Comparison of ENCODE assay signal across 22 cellular contexts in the genomic region with DNA sequence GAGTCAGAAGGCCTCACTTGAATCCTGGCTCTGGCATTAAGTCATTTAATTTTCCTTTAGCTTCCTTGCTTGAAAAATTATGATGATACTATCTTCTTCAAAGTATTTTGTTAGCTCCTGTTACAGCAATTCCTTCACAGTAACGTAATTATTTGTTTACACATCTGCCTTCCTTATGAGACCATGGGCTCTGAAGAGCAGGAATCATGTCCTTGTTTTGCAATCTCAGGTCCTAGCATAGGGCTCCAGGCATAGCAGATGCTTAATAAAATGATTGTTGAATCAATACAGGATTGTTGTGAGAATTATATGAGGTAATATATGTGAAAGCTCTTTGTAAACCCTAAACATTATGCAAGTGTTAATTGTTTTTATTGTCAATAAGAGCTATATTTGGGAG. TPM values are rescaled to one million over a fixed set of nuclear protein-coding genes. Genes with fewer than 3 reads are reported as not detected.
A peak's percentile ranks its signal among the peaks of the same experiment; 100 is the strongest.
DNase-seq lines count a peak whose midpoint lies in the region; ATAC-seq and TF ChIP-seq lines count a peak whose summit lies in the region.
"Had no signal": no experiment of that assay in that cellular context is flagged by ENCODE, and none has a peak within 500 bp of the region (broad histone marks: within the 10 kb centered on the region; RNA-seq: fewer than 3 reads in every experiment).

No MANE protein-coding gene starts in this region.

- POLR2A ChIA-PET in BJ (lab: Charles Lee) (no interaction called here), HEK293 (lab: Yijun Ruan, JAX) (no interaction called here)
- POLR2A ChIA-PET in activated CD4-positive, alpha-beta T cell treated with anti-CD3 and anti-CD28 coated beads, Interleukin-2, amount 10 ng/mL, durations not matched to agents 7 days and 5 days (lab: Charles Lee): interaction anchor here (0.7 kb wide), 1 partner anchor 766 kb away, joined by 3 read pairs; no protein-coding TSS in a partner anchor

- no peaks in the 10 kb centered on the region for H3K27me3 ChIP-seq in BJ (ENCODE audit: control insufficient read depth, insufficient read depth, low read length)
- H3K27me3 ChIP-seq: ascending aorta, tibial artery had no signal

- H3K9me3 ChIP-seq in HEK293 (ENCODE audit: control insufficient read depth, insufficient read depth, low read depth, low read length): no peaks in the 10 kb centered on the region
- H3K9me3 ChIP-seq: ascending aorta, prostate gland, tibial artery had no signal

- CTCF ChIA-PET in BJ (lab: Yijun Ruan, JAX): interaction anchor here (1.3 to 2.1 kb wide), 6 partner anchors 9 to 627 kb away, joined by 3 to 7 read pairs (median 5); no protein-coding TSS in a partner anchor
- CTCF ChIA-PET in HEK293 (lab: Yijun Ruan, JAX): interaction anchor here (0.7 to 1.5 kb wide), 7 partner anchors 9 to 1016 kb away, joined by 3 to 8 read pairs (median 3); no protein-coding TSS in a partner anchor
- CTCF ChIA-PET in activated CD4-positive, alpha-beta T cell treated with anti-CD3 and anti-CD28 coated beads, Interleukin-2, amount 10 ng/mL, durations not matched to agents 7 days and 5 days (lab: Charles Lee): interaction anchor here (0.8 kb wide), 1 partner anchor 18 kb away, joined by 3 read pairs; no protein-coding TSS in a partner anchor

- H3K27ac Mint-ChIP-seq in activated CD4-positive, alpha-beta T cell treated with anti-CD3 and anti-CD28 coated beads, Interleukin-2, amount 10 ng/mL, durations not matched to agents 7 days and 5 days: no peak overlapping the region
- H3K27ac Mint-ChIP-seq: CD4-positive, alpha-beta T cell; immature natural killer cell; natural killer cell treated with Interleukin-12 subunit alpha and Interleukin-12 subunit beta and Interleukin-15 and Interleukin-18, amount 100 ng/mL, for 72 hours; stimulated activated effector memory CD8-positive, alpha-beta T cell treated with anti-CD3 and anti-CD28 coated beads, Interleukin-12 subunit alpha, Interleukin-12 subunit beta, amount 100 ng/mL, for 72 hours had no signal

- peaks cover 3% of the 10 kb centered on the region; the same call in 1 of the 2 replicates for H3K4me1 ChIP-seq in HEK293 (ENCODE audit: control insufficient read depth, insufficient read depth, low read length)
- H3K4me1 ChIP-seq: ascending aorta had no signal

- H3K4me1 Mint-ChIP-seq in activated CD4-positive, alpha-beta T cell treated with anti-CD3 and anti-CD28 coated beads, Interleukin-2, amount 10 ng/mL, durations not matched to agents 7 days and 5 days: no peaks in the 10 kb centered on the region

- peaks cover 10% of the 10 kb centered on the region for H3K36me3 Mint-ChIP-seq in activated CD4-positive, alpha-beta T cell treated with anti-CD3 and anti-CD28 coated beads, Interleukin-2, amount 10 ng/mL, durations not matched to agents 7 days and 5 days (ENCODE audit: low read depth)
- H3K36me3 Mint-ChIP-seq: natural killer cell treated with Interleukin-12 subunit alpha and Interleukin-12 subunit beta and Interleukin-15 and Interleukin-18, amount 100 ng/mL, for 72 hours had no signal

- H3K27ac ChIP-seq in HEK293 (ENCODE audit: extremely low read depth, low read depth, low read length): no peak overlapping the region
- H3K27ac ChIP-seq: ascending aorta, prostate gland, tibial artery had no signal

- TF ChIP-seq CTCF in BJ (IDR thresholded peaks at IDR 0.05; ENCODE audit: insufficient read depth, low read depth, low read length) (no peak), HEK293 (tag by site-specific recombination; IDR thresholded peaks at IDR 0.05) (no peak), choroid plexus epithelial cell (conservative IDR thresholded peaks at IDR 0.05; ENCODE audit: low read depth, low read length) (no peak)

- no peaks in the 10 kb centered on the region for H3K36me3 ChIP-seq in BJ (ENCODE audit: control insufficient read depth, insufficient read depth, low read length)
- H3K36me3 ChIP-seq in HEK293 (ENCODE audit: control insufficient read depth in 2 of 2, insufficient read depth in 1 of 2, low read length in 2 of 2): no peaks in the 10 kb centered on the region
- H3K36me3 ChIP-seq: ascending aorta, prostate gland, tibial artery had no signal

- ATAC-seq in GM19463 (IDR thresholded peaks at IDR 0.05; ENCODE audit: unreplicated experiment) (no peak), HG03175 (IDR thresholded peaks at IDR 0.05; ENCODE audit: unreplicated experiment) (no peak)
- ATAC-seq: HCT116; natural killer cell treated with Interleukin-12 subunit alpha and Interleukin-12 subunit beta and Interleukin-15 and Interleukin-18, amount 100 ng/mL, for 72 hours; stimulated activated effector memory CD8-positive, alpha-beta T cell treated with anti-CD3 and anti-CD28 coated beads, Interleukin-12 subunit alpha, Interleukin-12 subunit beta, amount 100 ng/mL, for 72 hours had no signal

- H3K4me3 Mint-ChIP-seq in activated CD4-positive, alpha-beta T cell treated with anti-CD3 and anti-CD28 coated beads, Interleukin-2, amount 10 ng/mL, durations not matched to agents 7 days and 5 days: no peak overlapping the region
- H3K4me3 Mint-ChIP-seq: CD4-positive, alpha-beta T cell; immature natural killer cell; natural killer cell treated with Interleukin-12 subunit alpha and Interleukin-12 subunit beta and Interleukin-15 and Interleukin-18, amount 100 ng/mL, for 72 hours; stimulated activated effector memory CD8-positive, alpha-beta T cell treated with anti-CD3 and anti-CD28 coated beads, Interleukin-12 subunit alpha, Interleukin-12 subunit beta, amount 100 ng/mL, for 72 hours had no signal

- H3K4me3 ChIP-seq in BJ (ENCODE audit: low read depth, low read length) (no peak overlapping the region), HEK293 (ENCODE audit: low read depth, low read length) (no peak overlapping the region), choroid plexus epithelial cell (ENCODE audit: low read depth, low read length) (no peak overlapping the region)
- H3K4me3 ChIP-seq: ascending aorta, prostate gland, tibial artery had no signal

- H3K27me3 Mint-ChIP-seq in activated CD4-positive, alpha-beta T cell treated with anti-CD3 and anti-CD28 coated beads, Interleukin-2, amount 10 ng/mL, durations not matched to agents 7 days and 5 days: no peaks in the 10 kb centered on the region
- H3K27me3 Mint-ChIP-seq: CD4-positive, alpha-beta T cell; natural killer cell treated with Interleukin-12 subunit alpha and Interleukin-12 subunit beta and Interleukin-15 and Interleukin-18, amount 100 ng/mL, for 72 hours had no signal

- H3K9me3 Mint-ChIP-seq in activated CD4-positive, alpha-beta T cell treated with anti-CD3 and anti-CD28 coated beads, Interleukin-2, amount 10 ng/mL, durations not matched to agents 7 days and 5 days: no peaks in the 10 kb centered on the region
- H3K9me3 Mint-ChIP-seq: CD4-positive, alpha-beta T cell; immature natural killer cell; natural killer cell treated with Interleukin-12 subunit alpha and Interleukin-12 subunit beta and Interleukin-15 and Interleukin-18, amount 100 ng/mL, for 72 hours; stimulated activated effector memory CD8-positive, alpha-beta T cell treated with anti-CD3 and anti-CD28 coated beads, Interleukin-12 subunit alpha, Interleukin-12 subunit beta, amount 100 ng/mL, for 72 hours had no signal

- DNase-seq in BJ (ENCODE audit: low read depth): peak; percentile 74
- peak; percentile 85 for DNase-seq in choroid plexus epithelial cell (ENCODE audit: low read depth)
- DNase-seq in myocyte (ENCODE audit: low read depth): peak; percentile 8
- DNase-seq in activated CD4-positive, alpha-beta T cell treated with anti-CD3 and anti-CD28 coated beads, Interleukin-2, amount 10 ng/mL, durations not matched to agents 7 days and 5 days: no peak
- DNase-seq: activated CD4-positive, alpha-beta T cell treated with anti-CD3 and anti-CD28 coated beads for 1 hour; activated naive CD4-positive, alpha-beta T cell; CD4-positive, alpha-beta T cell; cortex of kidney; DMS79 treated with DMSO at 0.1 percent for 48 hours; immature natural killer cell; MV-4-11; NCI-H526 treated with DMSO at 0.1 percent for 48 hours; T-helper 9 cell; tibial artery had no signal

TF ChIP-seq in HEK293, 187 proteins besides CTCF, POLR2A, EP300 and RAD21 (continues in another document):
- no peak for TF ChIP-seq ZNF658 (tag by site-specific recombination; IDR thresholded peaks at IDR 0.05)
- no peak for TF ChIP-seq ZBTB21 (tag by site-specific recombination; IDR thresholded peaks at IDR 0.05)
- TF ChIP-seq ZNF112 (tag by site-specific recombination; IDR thresholded peaks at IDR 0.05): no peak
- TF ChIP-seq SP2 (tag by site-specific recombination; IDR thresholded peaks at IDR 0.05): no peak
- no peak for TF ChIP-seq ZNF302 (tag by site-specific recombination; IDR thresholded peaks at IDR 0.05; ENCODE audit: low read depth)
- TF ChIP-seq, protein P1, sequence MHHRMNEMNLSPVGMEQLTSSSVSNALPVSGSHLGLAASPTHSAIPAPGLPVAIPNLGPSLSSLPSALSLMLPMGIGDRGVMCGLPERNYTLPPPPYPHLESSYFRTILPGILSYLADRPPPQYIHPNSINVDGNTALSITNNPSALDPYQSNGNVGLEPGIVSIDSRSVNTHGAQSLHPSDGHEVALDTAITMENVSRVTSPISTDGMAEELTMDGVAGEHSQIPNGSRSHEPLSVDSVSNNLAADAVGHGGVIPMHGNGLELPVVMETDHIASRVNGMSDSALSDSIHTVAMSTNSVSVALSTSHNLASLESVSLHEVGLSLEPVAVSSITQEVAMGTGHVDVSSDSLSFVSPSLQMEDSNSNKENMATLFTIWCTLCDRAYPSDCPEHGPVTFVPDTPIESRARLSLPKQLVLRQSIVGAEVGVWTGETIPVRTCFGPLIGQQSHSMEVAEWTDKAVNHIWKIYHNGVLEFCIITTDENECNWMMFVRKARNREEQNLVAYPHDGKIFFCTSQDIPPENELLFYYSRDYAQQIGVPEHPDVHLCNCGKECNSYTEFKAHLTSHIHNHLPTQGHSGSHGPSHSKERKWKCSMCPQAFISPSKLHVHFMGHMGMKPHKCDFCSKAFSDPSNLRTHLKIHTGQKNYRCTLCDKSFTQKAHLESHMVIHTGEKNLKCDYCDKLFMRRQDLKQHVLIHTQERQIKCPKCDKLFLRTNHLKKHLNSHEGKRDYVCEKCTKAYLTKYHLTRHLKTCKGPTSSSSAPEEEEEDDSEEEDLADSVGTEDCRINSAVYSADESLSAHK (tag by site-specific recombination; IDR thresholded peaks at IDR 0.05): no peak
- TF ChIP-seq ZNF426 (tag by site-specific recombination; IDR thresholded peaks at IDR 0.05): no peak
- no peak for TF ChIP-seq TRIM28 (IDR thresholded peaks at IDR 0.05; ENCODE audit: borderline replicate concordance, low read length)

RNA-seq across cellular contexts. Expression of a gene that starts 25.5 kb away (rescaled TPM):
- polyA plus RNA-seq in BJ (2011; rRNA removed): 15.9 and 23.4 TPM in 2 replicates
- polyA minus RNA-seq in BJ (2011; rRNA and poly(A)+ RNA removed): 14.8 and 19.7 TPM in 2 replicates
- 39.4 and 44.8 TPM in 2 replicates for total RNA-seq in myocyte
- 30.7 TPM for polyA plus RNA-seq in myocyte (2012)
- 10 to 100 TPM; 14.6 to 16.7 TPM for total RNA-seq in activated CD4-positive, alpha-beta T cell treated with anti-CD3 and anti-CD28 coated beads, Interleukin-2, amount 10 ng/mL, durations not matched to agents 7 days and 5 days

RNA-seq across cellular contexts. Expression of a gene that starts 44.6 kb away (rescaled TPM):
- polyA plus RNA-seq in BJ (2011; rRNA removed): 23.2 and 24.8 TPM in 2 replicates
- polyA minus RNA-seq in BJ (2011; rRNA and poly(A)+ RNA removed): 14.3 and 24.6 TPM in 2 replicates
- total RNA-seq in myocyte: 31.9 and 38.2 TPM in 2 replicates
- 22.3 TPM for polyA plus RNA-seq in myocyte (2012)
- 10 to 100 TPM; 19.4 to 20.2 TPM for total RNA-seq in activated CD4-positive, alpha-beta T cell treated with anti-CD3 and anti-CD28 coated beads, Interleukin-2, amount 10 ng/mL, durations not matched to agents 7 days and 5 days
